In the genomic region with DNA sequence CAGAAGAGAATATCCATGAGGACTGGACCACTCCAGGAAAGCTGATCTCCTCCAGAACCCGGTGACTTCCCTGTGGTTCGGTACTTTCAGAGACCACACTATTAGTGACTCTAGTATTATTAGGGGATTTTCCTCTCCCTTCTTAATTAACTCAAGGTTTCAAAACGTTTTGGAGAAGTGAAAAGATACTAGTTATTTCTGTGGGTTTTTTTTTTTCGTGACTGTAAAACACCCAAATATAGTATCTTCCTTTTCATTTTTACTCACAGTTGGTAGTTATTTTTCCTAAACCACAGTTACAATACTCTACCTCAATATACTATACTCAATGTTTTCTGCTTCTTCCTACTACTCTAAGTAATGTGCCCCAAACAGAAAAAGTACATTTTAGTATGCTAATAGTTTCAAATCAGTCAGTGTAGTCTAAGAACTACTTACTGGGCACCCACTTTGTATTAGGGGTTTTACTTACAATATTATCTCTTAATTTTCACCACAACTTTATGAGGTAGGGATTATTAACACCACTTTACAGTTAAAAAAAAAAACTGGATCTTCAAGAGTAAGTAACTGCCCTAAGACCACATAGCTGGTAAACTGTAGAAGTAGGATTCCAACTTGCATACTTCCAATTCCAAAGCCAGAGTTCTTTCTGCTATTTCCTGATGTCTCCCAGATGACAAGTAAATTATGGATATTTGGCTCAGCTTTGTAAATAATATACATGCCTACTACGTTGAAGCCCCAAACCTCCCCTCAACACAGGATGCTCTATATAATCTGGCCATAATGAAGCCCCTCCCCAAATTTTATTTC, we compare ENCODE assay signal across 9 cellular contexts.
A peak's percentile ranks its signal among the peaks of the same experiment; 100 is the strongest.
DNase-seq lines count a peak whose midpoint lies in the region; ATAC-seq and TF ChIP-seq lines count a peak whose summit lies in the region.
"Had no signal": no experiment of that assay in that cellular context is flagged by ENCODE, and none has a peak within 500 bp of the region (broad histone marks: within the 10 kb centered on the region; RNA-seq: fewer than 3 reads in every experiment).

No MANE protein-coding gene starts in this region.

- ATAC-seq in GM18870 (IDR thresholded peaks at IDR 0.05; ENCODE audit: unreplicated experiment): peak; percentile 75
- ATAC-seq in HG02798 (IDR thresholded peaks at IDR 0.05; ENCODE audit: poor library complexity, unreplicated experiment): peak; percentile 65

- peak; percentile 80 for DNase-seq in AG10803 (ENCODE audit: low read depth)
- DNase-seq in NCI-H226: peak; percentile 15
- no peak for DNase-seq in foreskin melanocyte
- no peak for DNase-seq in NCI-H1092 (lab: John Stamatoyannopoulos, UW)
- no peak for DNase-seq in stimulated activated CD4-positive, alpha-beta T cell treated with anti-CD3 and anti-CD28 coated beads, Interleukin-4, amount 100 ng/mL, for 24 hours
- DNase-seq in activated gamma-delta T cell treated with Interleukin-2 at 50 U/mL for 16 hours: no peak

- H3K4me3 ChIP-seq in AG10803 (ENCODE audit: low read length): no peak overlapping the region
- H3K4me3 ChIP-seq: thoracic aorta had no signal

- TF ChIP-seq CTCF in AG10803 (conservative IDR thresholded peaks at IDR 0.05; ENCODE audit: low read length): no peak

Comparison
In these comparisons a context has a peak if more than half of its experiments do, and no peak if none do; other contexts are left out.
1. DNase-seq: peak in AG10803 (single experiment) and NCI-H226 (single experiment); none in foreskin melanocyte (single experiment), NCI-H1092 (single experiment), stimulated activated CD4-positive, alpha-beta T cell treated with anti-CD3 and anti-CD28 coated beads, Interleukin-4, amount 100 ng/mL, for 24 hours (single experiment) and activated gamma-delta T cell treated with Interleukin-2 at 50 U/mL for 16 hours (single experiment).